8 cellular contexts compared by ENCODE assay signal in the genomic region with DNA sequence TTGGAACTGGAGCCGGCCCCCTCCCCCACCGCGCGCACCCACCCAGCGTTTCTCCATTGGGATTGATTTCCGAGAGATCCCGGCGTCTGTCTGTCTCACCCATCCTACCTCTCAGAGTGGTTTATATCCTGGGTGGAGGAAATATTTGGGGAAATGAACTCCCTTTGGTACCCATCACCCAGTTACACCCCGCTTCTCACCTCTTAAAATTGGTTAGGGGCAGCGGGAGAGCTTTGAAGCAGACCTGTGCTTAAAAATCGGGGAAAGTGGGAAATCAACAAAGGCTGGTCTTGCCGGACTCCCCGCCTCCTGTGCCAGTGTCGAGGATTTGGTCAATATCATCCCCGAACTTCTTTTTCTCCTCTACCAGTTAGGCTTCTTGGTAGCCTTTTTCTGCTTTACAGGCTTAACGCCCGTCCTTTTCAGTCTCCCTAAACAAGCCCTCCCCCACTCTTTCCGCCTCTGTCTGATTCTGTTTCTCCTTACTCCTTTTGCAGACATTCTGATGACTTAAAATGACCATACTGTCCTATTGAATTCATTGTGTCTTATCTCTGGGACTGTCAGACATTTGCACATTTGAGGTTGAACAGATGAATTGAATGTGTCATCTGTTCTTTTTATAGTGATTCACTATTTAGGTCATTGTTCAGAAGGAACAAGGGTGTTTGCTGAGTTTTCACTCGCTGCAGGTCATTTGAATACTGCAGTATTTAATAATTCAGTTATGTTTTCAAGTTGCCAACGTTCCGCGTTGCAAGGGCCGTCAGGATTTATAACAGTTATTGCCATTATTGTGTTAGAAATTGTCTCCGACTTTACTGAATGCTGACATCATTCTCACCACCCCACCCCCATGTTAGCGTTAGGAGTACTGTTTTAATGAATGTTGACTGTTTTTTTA. TPM values are rescaled to one million over a fixed set of nuclear protein-coding genes. Genes with fewer than 3 reads are reported as not detected.
A peak's percentile ranks its signal among the peaks of the same experiment; 100 is the strongest.
DNase-seq lines count a peak whose midpoint lies in the region; FAIRE-seq and TF ChIP-seq lines count a peak whose summit lies in the region.

No MANE protein-coding gene starts in this region.

- CTCF ChIA-PET in SK-N-SH (lab: Yijun Ruan, JAX), result interaction anchor here (1.0 to 2.4 kb wide), 4 partner anchors 46 to 87 kb away, joined by 3 to 14 read pairs (median 6); no protein-coding TSS in a partner anchor

- H4K20me1 ChIP-seq in SK-N-SH (ENCODE audit: insufficient read depth), result peaks cover 22% of the 10 kb centered on the region

- POLR2A ChIA-PET in SK-N-SH (lab: Yijun Ruan, JAX), result interaction anchor here (1.2 to 1.9 kb wide), 2 partner anchors 11 to 105 kb away, joined by 4 to 9 read pairs; partner anchors contain the start of gene ZC3H15

- FAIRE-seq in GM12892 (lab: Jason Lieb, UNC), result peak; percentile 83

- WGBS in SK-N-SH (ENCODE audit: low lambda C conversion rate), result 1% methylated on average over 23 of the region's 25 CpGs

- peak overlapping the region; percentile 78 for H3K4me2 ChIP-seq in SK-N-SH

- peaks cover 16 to 26% of the 10 kb centered on the region in 2 experiments; a peak in 3 of 4 replicates for H3K4me1 ChIP-seq in SK-N-SH (ENCODE audit: control insufficient read depth in 1 of 2, insufficient read depth in 2 of 2, low read depth in 1 of 2, low read length in 1 of 2)

- peaks cover 73% of the 10 kb centered on the region for H3K79me2 ChIP-seq in SK-N-SH (ENCODE audit: insufficient read depth)

- H3K9me3 ChIP-seq in SK-N-SH, result no peaks in the 10 kb centered on the region; the same call in 1 of the 2 replicates

- peak overlapping the region; percentile 92 to 93 for H3K4me3 ChIP-seq in SK-N-SH (ENCODE audit: low read depth in 2 of 2, low read length in 1 of 2)

- DNase-seq in Ammon's horn (ENCODE audit: low spot score), result peak; percentile 69
- no peak for DNase-seq in GM12892 (ENCODE audit: insufficient read length)
- DNase-seq in HT-29 (ENCODE audit: low spot score), result peak; percentile 70
- DNase-seq in SK-N-SH, result peak; percentile 56
- DNase-seq in kidney tubule cell (ENCODE audit: low spot score), result peak; percentile 69
- DNase-seq in stimulated activated naive CD4-positive, alpha-beta T cell treated with Interleukin-2 at 50 U/mL for 16 hours (lab: John Stamatoyannopoulos, UW), result peak; percentile 1
- no peak for DNase-seq in stimulated activated CD4-positive, alpha-beta T cell treated with anti-CD3 and anti-CD28 coated beads, Interleukin-4, amount 100 ng/mL, for 4 hours

- no peaks in the 10 kb centered on the region for H3K9me2 ChIP-seq in SK-N-SH

- H3K27me3 ChIP-seq in SK-N-SH (ENCODE audit: insufficient read depth), result no peaks in the 10 kb centered on the region

- H2AFZ ChIP-seq in SK-N-SH (ENCODE audit: low read depth), result peak overlapping the region; percentile 98

- H3K36me3 ChIP-seq in SK-N-SH (replicated peaks in 1 of 2; ENCODE audit: control insufficient read depth in 1 of 2, insufficient read depth in 2 of 2, low read length in 1 of 2), result no peaks in the 10 kb centered on the region

- TF ChIP-seq EP300 in SK-N-SH (IDR thresholded peaks at IDR 0.05; ENCODE audit: borderline replicate concordance in 1 of 2, low read depth in 1 of 2, low read length in 1 of 2), result peak; percentile 73 to 96; a peak in 3 of 4 replicates

- no peak for TF ChIP-seq CTCF in SK-N-SH (IDR thresholded peaks at IDR 0.05)

- H3K27ac ChIP-seq in SK-N-SH (ENCODE audit: low read depth in 2 of 2, low read length in 1 of 2) (peak overlapping the region; percentile 95 to 98), cingulate gyrus (ENCODE audit: low read depth, low read length) (peak overlapping the region; percentile 84)

- no peak for TF ChIP-seq POLR2A in GM12892 (IDR thresholded peaks at IDR 0.05; ENCODE audit: low read depth, low read length)

- peak overlapping the region; percentile 93 for H3K9ac ChIP-seq in SK-N-SH

- peaks cover 17% of the 10 kb centered on the region for H3F3A ChIP-seq in SK-N-SH (replicated peaks; ENCODE audit: insufficient read depth)

- peak; percentile 33; the same call in 1 of the 2 replicates for TF ChIP-seq RAD21 in SK-N-SH (IDR thresholded peaks at IDR 0.05; ENCODE audit: low read length)

TF ChIP-seq in SK-N-SH, 30 proteins besides CTCF, POLR2A, EP300 and RAD21 (continues in another document):
- TF ChIP-seq TEAD4 (IDR thresholded peaks at IDR 0.05; ENCODE audit: borderline replicate concordance, insufficient read depth), result peak; percentile 47; the same call in 1 of the 2 replicates
- peak; percentile 95 for TF ChIP-seq GATA2 (CRISPR knock-in tag; IDR thresholded peaks at IDR 0.05)
- TF ChIP-seq POLR2AphosphoS5 (IDR thresholded peaks at IDR 0.05; ENCODE audit: low read depth, low read length), result peak; percentile 85; the same call in 1 of the 2 replicates
- 0 out of 2 replicates have a peak, but pooled peaks have one; percentile 36 for TF ChIP-seq FOXM1 (IDR thresholded peaks at IDR 0.05; ENCODE audit: low read depth)
- TF ChIP-seq EZH2phosphoT487 (IDR thresholded peaks at IDR 0.05; ENCODE audit: borderline replicate concordance, low read depth), result no peak
- TF ChIP-seq, protein P1, sequence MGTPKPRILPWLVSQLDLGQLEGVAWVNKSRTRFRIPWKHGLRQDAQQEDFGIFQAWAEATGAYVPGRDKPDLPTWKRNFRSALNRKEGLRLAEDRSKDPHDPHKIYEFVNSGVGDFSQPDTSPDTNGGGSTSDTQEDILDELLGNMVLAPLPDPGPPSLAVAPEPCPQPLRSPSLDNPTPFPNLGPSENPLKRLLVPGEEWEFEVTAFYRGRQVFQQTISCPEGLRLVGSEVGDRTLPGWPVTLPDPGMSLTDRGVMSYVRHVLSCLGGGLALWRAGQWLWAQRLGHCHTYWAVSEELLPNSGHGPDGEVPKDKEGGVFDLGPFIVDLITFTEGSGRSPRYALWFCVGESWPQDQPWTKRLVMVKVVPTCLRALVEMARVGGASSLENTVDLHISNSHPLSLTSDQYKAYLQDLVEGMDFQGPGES (IDR thresholded peaks at IDR 0.05; ENCODE audit: low read depth, low read length), result no peak
- TF ChIP-seq TCF12 (IDR thresholded peaks at IDR 0.05), result peak; percentile 97
- peak; percentile 96 for TF ChIP-seq PBX3 (IDR thresholded peaks at IDR 0.05)
- 0 out of 2 replicates have a peak, but pooled peaks have one; percentile 21 for TF ChIP-seq RXRA (IDR thresholded peaks at IDR 0.05; ENCODE audit: borderline replicate concordance, low read depth)
- peak; percentile 56 for TF ChIP-seq FOSL2 (IDR thresholded peaks at IDR 0.05; ENCODE audit: borderline replicate concordance, low read depth)
- TF ChIP-seq RFX5 (IDR thresholded peaks at IDR 0.05; ENCODE audit: low read length), result no peak
- TF ChIP-seq, protein P2, sequence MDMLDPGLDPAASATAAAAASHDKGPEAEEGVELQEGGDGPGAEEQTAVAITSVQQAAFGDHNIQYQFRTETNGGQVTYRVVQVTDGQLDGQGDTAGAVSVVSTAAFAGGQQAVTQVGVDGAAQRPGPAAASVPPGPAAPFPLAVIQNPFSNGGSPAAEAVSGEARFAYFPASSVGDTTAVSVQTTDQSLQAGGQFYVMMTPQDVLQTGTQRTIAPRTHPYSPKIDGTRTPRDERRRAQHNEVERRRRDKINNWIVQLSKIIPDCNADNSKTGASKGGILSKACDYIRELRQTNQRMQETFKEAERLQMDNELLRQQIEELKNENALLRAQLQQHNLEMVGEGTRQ (IDR thresholded peaks at IDR 0.05; ENCODE audit: borderline replicate concordance, low read depth, low read length), result no peak
- TF ChIP-seq MXI1 (IDR thresholded peaks at IDR 0.05; ENCODE audit: low read depth, low read length), result no peak
- peak; percentile 83 for TF ChIP-seq JUND (IDR thresholded peaks at IDR 0.05)
- TF ChIP-seq, protein P3, sequence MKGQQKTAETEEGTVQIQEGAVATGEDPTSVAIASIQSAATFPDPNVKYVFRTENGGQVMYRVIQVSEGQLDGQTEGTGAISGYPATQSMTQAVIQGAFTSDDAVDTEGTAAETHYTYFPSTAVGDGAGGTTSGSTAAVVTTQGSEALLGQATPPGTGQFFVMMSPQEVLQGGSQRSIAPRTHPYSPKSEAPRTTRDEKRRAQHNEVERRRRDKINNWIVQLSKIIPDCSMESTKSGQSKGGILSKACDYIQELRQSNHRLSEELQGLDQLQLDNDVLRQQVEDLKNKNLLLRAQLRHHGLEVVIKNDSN (IDR thresholded peaks at IDR 0.05; ENCODE audit: borderline replicate concordance, low read depth), result no peak
- peak; percentile 56 for TF ChIP-seq SIN3A (IDR thresholded peaks at IDR 0.05; ENCODE audit: borderline replicate concordance, low read depth, low read length)
- TF ChIP-seq CHD2 (IDR thresholded peaks at IDR 0.05; ENCODE audit: low read length, partially characterized antibody), result peak; percentile 57
- peak; percentile 92 for TF ChIP-seq RCOR1 (IDR thresholded peaks at IDR 0.05; ENCODE audit: low read length)

RNA-seq across cellular contexts. Expression of gene ITGAV, which starts 0.9 kb away (rescaled TPM):
- 5.1 TPM for polyA plus RNA-seq in GM12892 (2012; ENCODE audit: missing spikeins)
- total RNA-seq in HT-29 (2014; rRNA removed; shearing (Covaris generic)), result 32.2 and 33.7 TPM in 2 replicates
- polyA plus RNA-seq in SK-N-SH (2012; rRNA removed), result 24.3 and 35.1 TPM in 2 replicates
- polyA plus RNA-seq in SK-N-SH (2012; cell fraction: cytosol; rRNA removed), result 32.8 and 37.3 TPM in 2 replicates
- polyA plus RNA-seq in SK-N-SH (2012; cell fraction: nucleus; rRNA removed), result 25.5 and 54.6 TPM in 2 replicates

Comparison
In these comparisons a context has a peak if more than half of its experiments do, and no peak if none do; other contexts are left out.
1. DNase-seq: peak in Ammon's horn (single experiment), HT-29 (single experiment), SK-N-SH (single experiment), kidney tubule cell (single experiment) and stimulated activated naive CD4-positive, alpha-beta T cell treated with Interleukin-2 at 50 U/mL for 16 hours (single experiment); none in GM12892 (single experiment) and stimulated activated CD4-positive, alpha-beta T cell treated with anti-CD3 and anti-CD28 coated beads, Interleukin-4, amount 100 ng/mL, for 4 hours (0 of 2).